1 cellular context compared by ENCODE assay signal in genomic region chr7:6753964-6754363, GRCh38. TPM values are rescaled to one million over a fixed set of nuclear protein-coding genes. Genes with fewer than 3 reads are reported as not detected.
"Had no signal": no experiment of that assay in that cellular context is flagged by ENCODE, and none has a peak within 500 bp of the region (broad histone marks: within the 10 kb centered on the region; RNA-seq: fewer than 3 reads in every experiment).

Gene RSPH10B2, plus strand, starts transcription at chr7:6754103. Its CDS starts 3,575 bp downstream, at chr7:6757678.

RNA-seq across cellular contexts. Expression of gene RSPH10B2, which starts in this region (rescaled TPM):
- polyA plus RNA-seq: keratinocyte had no signal
